In genomic region chr10:17175551-17175950, GRCh38 we compare ENCODE assay signal across 9 cellular contexts. TPM values are rescaled to one million over a fixed set of nuclear protein-coding genes. Genes with fewer than 3 reads are reported as not detected.
DNase-seq lines count a peak whose midpoint lies in the region; ATAC-seq and TF ChIP-seq lines count a peak whose summit lies in the region.
"Had no signal": no experiment of that assay in that cellular context is flagged by ENCODE, and none has a peak within 500 bp of the region (broad histone marks: within the 10 kb centered on the region; RNA-seq: fewer than 3 reads in every experiment).

No MANE protein-coding gene starts in this region.

- TF ChIP-seq RAD21 in IMR-90 (IDR thresholded peaks at IDR 0.05; ENCODE audit: low read length) = no peak

- H3K4ac ChIP-seq in IMR-90 (ENCODE audit: low read depth, low read length) = peak overlapping the region; percentile 14; the same call in 1 of the 2 replicates
- H3K4ac ChIP-seq in neuronal stem cell (ENCODE audit: low read length) = no peak overlapping the region

- H3K9me3 Mint-ChIP-seq in CD8-positive, alpha-beta T cell = no peaks in the 10 kb centered on the region
- no peaks in the 10 kb centered on the region for H3K9me3 Mint-ChIP-seq in central memory CD8-positive, alpha-beta T cell

- DNase-seq in CD8-positive, alpha-beta T cell = peak in 1 of 7 experiments; percentile 13
- peak; percentile 24 for DNase-seq in IMR-90
- DNase-seq in central memory CD8-positive, alpha-beta T cell (ENCODE audit: low spot score in 2 of 2) = no peak
- DNase-seq in neuronal stem cell (ENCODE audit: low spot score) = no peak
- DNase-seq in HEK293T (ENCODE audit: extremely low spot score) = no peak
- DNase-seq: head of caudate nucleus had no signal

- peaks cover 11% of the 10 kb centered on the region for H3K36me3 Mint-ChIP-seq in CD8-positive, alpha-beta T cell
- H3K36me3 Mint-ChIP-seq in central memory CD8-positive, alpha-beta T cell (ENCODE audit: insufficient read depth) = peaks cover 4% of the 10 kb centered on the region

- H3K23ac ChIP-seq in IMR-90 (ENCODE audit: low read depth, low read length) (no peak overlapping the region), neuronal stem cell (ENCODE audit: low read depth, low read length, poor library complexity) (no peak overlapping the region)

- TF ChIP-seq POLR2A in IMR-90 (IDR thresholded peaks at IDR 0.05; ENCODE audit: low read depth, low read length) = no peak

- peaks cover 12% of the 10 kb centered on the region for H3K4me1 ChIP-seq in CD8-positive, alpha-beta T cell (ENCODE audit: insufficient read depth, low read length)
- H3K4me1 ChIP-seq in IMR-90 (ENCODE audit: control insufficient read depth, insufficient read depth, low read length) = peaks cover 10% of the 10 kb centered on the region
- peaks cover 6 to 7% of the 10 kb centered on the region in 2 donors for H3K4me1 ChIP-seq in neuronal stem cell (ENCODE audit: control insufficient read depth in 2 of 2, insufficient read depth in 1 of 2, low read depth in 1 of 2, low read length in 2 of 2)

- POLR2A ChIA-PET in CD8-positive, alpha-beta T cell (lab: Charles Lee) = interaction anchor here (1.1 kb wide), 1 partner anchor 55 kb away, joined by 3 read pairs; no protein-coding TSS in a partner anchor
- POLR2A ChIA-PET in IMR-90 (lab: Charles Lee; ENCODE audit: unreplicated experiment) (interaction anchor here (0.6 kb wide), 1 partner anchor 54 kb away, joined by 3 read pairs; no protein-coding TSS in a partner anchor), HEK293T (lab: Yijun Ruan, JAX) (no interaction called here)

- H3K79me1 ChIP-seq in IMR-90 (ENCODE audit: low read depth in 1 of 2, low read length in 2 of 2) = peaks cover 0 to 8% of the 10 kb centered on the region in 2 experiments; a peak in 1 of 4 replicates
- no peaks in the 10 kb centered on the region for H3K79me1 ChIP-seq in neuronal stem cell (ENCODE audit: low read depth, low read length)

- peak overlapping the region; percentile 9 for H3K4me3 ChIP-seq in CD8-positive, alpha-beta T cell (ENCODE audit: low read depth, low read length)
- H3K4me3 ChIP-seq in IMR-90 (ENCODE audit: insufficient read depth, low read depth, low read length) (no peak overlapping the region), neuronal stem cell (ENCODE audit: low read length in 2 of 2) (no peak overlapping the region)

- H3K27me3 ChIP-seq in CD8-positive, alpha-beta T cell (ENCODE audit: insufficient read depth, low read length) = no peaks in the 10 kb centered on the region
- H3K27me3 ChIP-seq in IMR-90 (ENCODE audit: control insufficient read depth, insufficient read depth, low read length) = no peaks in the 10 kb centered on the region
- no peaks in the 10 kb centered on the region for H3K27me3 ChIP-seq in neuronal stem cell (ENCODE audit: control insufficient read depth in 3 of 3, insufficient read depth in 3 of 3, low read depth in 1 of 3, low read length in 3 of 3)

- H2BK20ac ChIP-seq in IMR-90 (ENCODE audit: low read depth, low read length) = no peak overlapping the region; the same call in 1 of the 2 replicates

- H3K27ac ChIP-seq in CD8-positive, alpha-beta T cell (ENCODE audit: low read depth, low read length) = no peak overlapping the region
- no peak overlapping the region for H3K27ac ChIP-seq in IMR-90 (ENCODE audit: insufficient read depth, low read length)
- H3K27ac ChIP-seq in neuronal stem cell (replicated peaks; ENCODE audit: low read length) = no peak overlapping the region

- H4K8ac ChIP-seq in IMR-90 (ENCODE audit: low read depth in 2 of 2, low read length in 2 of 2) (peak overlapping the region in 1 of 2 experiments; percentile 34; a peak in 2 of 4 replicates), neuronal stem cell (ENCODE audit: low read depth, low read length) (no peak overlapping the region)

- WGBS in IMR-90 (ENCODE audit: extremely low coverage in 2 of 2, insufficient read length in 1 of 2), 2 experiments = 30% methylated on average over 2 of the region's 4 CpGs; no CpG with 5 or more reads in 1 of the 2 experiments
- WGBS in neuronal stem cell (ENCODE audit: extremely low coverage in 2 of 2, insufficient read length in 2 of 2, insufficient replicate concordance in 1 of 2), 2 donors = no CpG with 5 or more reads among the region's 4 CpGs

- H2AK9ac ChIP-seq in IMR-90 (replicated peaks; ENCODE audit: low read depth, low read length, poor library complexity) = no peak overlapping the region

- CTCF ChIA-PET in CD8-positive, alpha-beta T cell (lab: Charles Lee) = no interaction called here
- CTCF ChIA-PET in IMR-90 (lab: Yijun Ruan, JAX) = no interaction called here
- CTCF ChIA-PET in HEK293T (lab: Yijun Ruan, JAX) = no interaction called here

- H2AK5ac ChIP-seq in IMR-90 (ENCODE audit: low read depth, low read length) = no peak overlapping the region
- H2AK5ac ChIP-seq in neuronal stem cell (ENCODE audit: low read depth, low read length) = no peak overlapping the region

- dilution Hi-C loops in IMR-90 (cut with HindIII; ENCODE audit: low sequenced_read_pairs, unreplicated experiment) = no loop called here

- H3K9me1 ChIP-seq in IMR-90 (ENCODE audit: insufficient read depth, low read length) = peaks cover 4% of the 10 kb centered on the region

- no TSS peak for BruUV-seq in IMR-90 (replicated peaks; lab: Mats Ljungman, UMichigan)

- no peaks in the 10 kb centered on the region for H4K20me1 ChIP-seq in IMR-90 (ENCODE audit: insufficient read depth, low read length)

- ATAC-seq in CD8-positive, alpha-beta T cell = no peak
- ATAC-seq in IMR-90 (ENCODE audit: low read depth) (peak; percentile 45; the same call in 1 of the 2 replicates), HG02938 (IDR thresholded peaks at IDR 0.05; ENCODE audit: unreplicated experiment) (no peak), GM18519 (IDR thresholded peaks at IDR 0.05; ENCODE audit: low FRiP score, unreplicated experiment) (no peak), GM21717 (IDR thresholded peaks at IDR 0.05; ENCODE audit: unreplicated experiment) (no peak)
- peak; percentile 52 for ATAC-seq in central memory CD8-positive, alpha-beta T cell (replicated peaks; ENCODE audit: extremely low read depth, poor library complexity, severe bottlenecking)

- H2AFZ ChIP-seq in IMR-90 (replicated peaks; ENCODE audit: low read length, poor library complexity) (peak overlapping the region; percentile 52), neuronal stem cell (ENCODE audit: low read length) (peak overlapping the region; percentile 72)

- H2BK15ac ChIP-seq in IMR-90 (ENCODE audit: low read depth, low read length) (no peak overlapping the region), neuronal stem cell (ENCODE audit: low read length) (no peak overlapping the region)

- H2BK120ac ChIP-seq in IMR-90 (ENCODE audit: low read depth, low read length) (peak overlapping the region; percentile 73; the same call in 1 of the 2 replicates), neuronal stem cell (ENCODE audit: low read depth, low read length) (no peak overlapping the region)

- H4K91ac ChIP-seq in IMR-90 (ENCODE audit: insufficient read depth, low read depth, low read length) = no peak overlapping the region
- no peak overlapping the region for H4K91ac ChIP-seq in neuronal stem cell (ENCODE audit: low read depth, low read length, poor library complexity)

- H3K14ac ChIP-seq in IMR-90 (replicated peaks; ENCODE audit: low read depth, low read length) = 0 out of 2 replicates have a peak overlapping the region, but pooled peaks have one; percentile 12
- no peak overlapping the region for H3K14ac ChIP-seq in neuronal stem cell (ENCODE audit: low read length)

- no peaks in the 10 kb centered on the region for H3K27me3 Mint-ChIP-seq in CD8-positive, alpha-beta T cell (ENCODE audit: low read depth)
- no peaks in the 10 kb centered on the region for H3K27me3 Mint-ChIP-seq in central memory CD8-positive, alpha-beta T cell

- H3K4me3 Mint-ChIP-seq in CD8-positive, alpha-beta T cell = peak overlapping the region; percentile 69
- peak overlapping the region; percentile 56 for H3K4me3 Mint-ChIP-seq in central memory CD8-positive, alpha-beta T cell

- no peak overlapping the region; the same call in 1 of the 2 replicates for H4K5ac ChIP-seq in IMR-90 (ENCODE audit: low read depth, low read length)

- no peaks in the 10 kb centered on the region for H3K9me3 ChIP-seq in CD8-positive, alpha-beta T cell (ENCODE audit: low read length)
- H3K9me3 ChIP-seq in IMR-90 (ENCODE audit: control insufficient read depth, insufficient read depth, low read length) (no peaks in the 10 kb centered on the region), neuronal stem cell (replicated peaks in 1 of 2; ENCODE audit: control insufficient read depth in 2 of 2, insufficient read depth in 1 of 2, low read depth in 1 of 2, low read length in 2 of 2) (no peaks in the 10 kb centered on the region)

- H2BK5ac ChIP-seq in IMR-90 (ENCODE audit: low read depth, low read length, poor library complexity, severe bottlenecking) = no peak overlapping the region
- H2BK5ac ChIP-seq in neuronal stem cell (ENCODE audit: low read length) = no peak overlapping the region

- H3K56ac ChIP-seq in IMR-90 (ENCODE audit: extremely low read depth, insufficient read depth, low read length) = no peak overlapping the region

- peaks cover 13% of the 10 kb centered on the region for H3K4me1 Mint-ChIP-seq in CD8-positive, alpha-beta T cell (ENCODE audit: low read depth)
- H3K4me1 Mint-ChIP-seq in central memory CD8-positive, alpha-beta T cell = peaks cover 6% of the 10 kb centered on the region

- H3K9ac ChIP-seq in IMR-90 (ENCODE audit: low read depth, low read length) (no peak overlapping the region), neuronal stem cell (ENCODE audit: low read depth, low read length, poor library complexity) (no peak overlapping the region)

- H3K4me2 ChIP-seq in IMR-90 (ENCODE audit: low read depth, low read length) = peak overlapping the region; percentile 64
- no peak overlapping the region for H3K4me2 ChIP-seq in neuronal stem cell (ENCODE audit: insufficient read depth, low read length, poor library complexity, severe bottlenecking)

- no peak overlapping the region for H3K18ac ChIP-seq in IMR-90 (ENCODE audit: low read depth, low read length)
- H3K18ac ChIP-seq in neuronal stem cell (ENCODE audit: low read length) = no peak overlapping the region

- no peak for TF ChIP-seq CTCF in CD8-positive, alpha-beta T cell (IDR thresholded peaks at IDR 0.05)
- TF ChIP-seq CTCF in IMR-90 (conservative IDR thresholded peaks at IDR 0.05; ENCODE audit: low read depth, low read length) = no peak

- H3K36me3 ChIP-seq in CD8-positive, alpha-beta T cell (ENCODE audit: insufficient read depth, low read length) = no peaks in the 10 kb centered on the region
- H3K36me3 ChIP-seq in IMR-90 (ENCODE audit: control insufficient read depth, insufficient read depth, low read length) = no peaks in the 10 kb centered on the region; the same call in 1 of the 2 replicates
- peaks cover 0 to 6% of the 10 kb centered on the region in 2 donors for H3K36me3 ChIP-seq in neuronal stem cell (replicated peaks in 1 of 2; ENCODE audit: control insufficient read depth in 2 of 2, insufficient read depth in 2 of 2, low read length in 2 of 2)

- no peak overlapping the region for H2BK12ac ChIP-seq in neuronal stem cell (ENCODE audit: low read length)

- intact Hi-C loops in CD8-positive, alpha-beta T cell (cut with DNase I, micrococcal nuclease) = loop anchor here in 1 of 2 experiments (5.0 kb wide), 1 partner anchor 328 kb away; no protein-coding TSS in a partner anchor
- intact Hi-C loops in IMR-90 (cut with micrococcal nuclease) = loop anchor here (2.0 kb wide), 1 partner anchor 15 kb away; no protein-coding TSS in a partner anchor

- in situ Hi-C loops in IMR-90 (cut with MboI; ENCODE audit: low sequenced_read_pairs) = no loop called here

- H3K27ac Mint-ChIP-seq in CD8-positive, alpha-beta T cell = peak overlapping the region; percentile 78
- H3K27ac Mint-ChIP-seq in central memory CD8-positive, alpha-beta T cell (ENCODE audit: low read depth) = peak overlapping the region; percentile 92

RNA-seq across cellular contexts. Expression of gene TRDMT1, which starts 25.9 kb away (rescaled TPM):
- 10 to 100 TPM; 10.4 to 11.7 TPM for total RNA-seq in CD8-positive, alpha-beta T cell
- 4.7 and 6.7 TPM in 2 replicates for total RNA-seq in IMR-90 (2012; rRNA removed)
- 2.1 and 2.2 TPM in 2 replicates for polyA plus RNA-seq in IMR-90 (2012; rRNA removed)
- 0.90 and 4.7 TPM in 2 replicates for polyA plus RNA-seq in IMR-90 (2012; cell fraction: cytosol; rRNA removed)
- polyA plus RNA-seq in IMR-90 (2012; cell fraction: nucleus; rRNA removed; ENCODE audit: low replicate concordance) = 0.49 and 4.0 TPM in 2 replicates
- 14.4 TPM for polyA plus RNA-seq in neuronal stem cell (2013, experiment 1 of 2)
- 14.9 TPM for polyA plus RNA-seq in neuronal stem cell (2013, experiment 2 of 2)

RNA-seq across cellular contexts. Expression of gene CUBN, which starts 45.9 kb away (rescaled TPM):
- total RNA-seq in CD8-positive, alpha-beta T cell = 1 to 10 TPM; 3.3 to 6.5 TPM
- 0.54 and 0.83 TPM in 2 replicates for total RNA-seq in IMR-90 (2012; rRNA removed)
- 0.10 and 0.19 TPM in 2 replicates for polyA plus RNA-seq in IMR-90 (2012; rRNA removed)
- polyA plus RNA-seq in IMR-90 (2012; cell fraction: cytosol; rRNA removed) = 0.02 and 0.08 TPM in 2 replicates
- 0.21 and 1.1 TPM in 2 replicates for polyA plus RNA-seq in IMR-90 (2012; cell fraction: nucleus; rRNA removed; ENCODE audit: low replicate concordance)
- 0.40 TPM for polyA plus RNA-seq in neuronal stem cell (2013, experiment 1 of 2)
- polyA plus RNA-seq in neuronal stem cell (2013, experiment 2 of 2) = 0.35 TPM

RNA-seq across cellular contexts. Expression of gene VIM, which starts 52.5 kb away (rescaled TPM):
- 100 to 1,000 TPM; 776 to 783 TPM for total RNA-seq in CD8-positive, alpha-beta T cell
- 6,409 and 6,735 TPM in 2 replicates for total RNA-seq in IMR-90 (2012; rRNA removed)
- polyA plus RNA-seq in IMR-90 (2012; rRNA removed) = 4,502 and 5,313 TPM in 2 replicates
- polyA plus RNA-seq in IMR-90 (2012; cell fraction: cytosol; rRNA removed) = 3,296 and 6,454 TPM in 2 replicates
- polyA plus RNA-seq in IMR-90 (2012; cell fraction: nucleus; rRNA removed; ENCODE audit: low replicate concordance) = 3,181 and 7,305 TPM in 2 replicates
- polyA plus RNA-seq in neuronal stem cell (2013, experiment 1 of 2) = 689 TPM
- polyA plus RNA-seq in neuronal stem cell (2013, experiment 2 of 2) = 669 TPM

Comparison
In these comparisons a context has a peak if more than half of its experiments do, and no peak if none do; other contexts are left out.
1. ATAC-seq: peak in IMR-90 (single experiment) and central memory CD8-positive, alpha-beta T cell (single experiment); none in CD8-positive, alpha-beta T cell (single experiment), HG02938 (single experiment), GM18519 (single experiment) and GM21717 (single experiment).